10 cellular contexts compared by ENCODE assay signal in the genomic region with DNA sequence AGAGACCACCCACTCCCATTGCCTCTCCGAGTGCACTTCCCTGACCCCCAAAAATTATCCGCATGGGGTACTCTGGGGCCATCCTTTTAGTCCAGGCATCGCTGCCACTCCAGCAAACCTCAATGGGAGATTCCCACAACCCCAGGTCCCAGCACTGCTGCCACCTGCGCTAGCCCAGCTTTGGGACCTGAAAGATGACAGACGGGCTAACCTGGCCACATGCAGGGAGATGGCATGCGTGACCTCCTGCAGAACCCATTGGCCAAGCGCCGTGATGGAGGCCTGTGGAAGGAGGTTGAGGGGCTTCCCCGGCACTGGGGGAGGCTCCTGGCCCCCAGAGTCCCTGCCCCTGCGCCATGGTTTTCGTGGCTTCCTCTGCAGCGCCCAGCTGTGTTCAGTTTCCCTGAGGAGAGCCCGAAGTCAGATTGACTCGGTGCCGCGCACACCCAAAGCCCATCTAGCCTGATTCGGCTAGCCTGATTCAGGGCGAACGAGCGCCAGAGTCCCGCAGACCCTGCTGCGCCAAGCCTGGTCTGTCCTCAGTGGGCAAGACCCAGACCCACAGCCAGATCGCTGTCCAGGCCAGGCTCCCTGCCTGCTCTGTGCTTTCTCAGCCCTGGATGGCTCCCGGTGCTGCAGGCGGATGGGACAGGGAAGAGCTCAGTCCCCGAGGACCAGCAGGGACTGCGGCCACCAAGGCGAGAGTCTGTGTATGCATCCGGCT. TPM values are rescaled to one million over a fixed set of nuclear protein-coding genes. Genes with fewer than 3 reads are reported as not detected.
DNase-seq lines count a peak whose midpoint lies in the region; ATAC-seq and TF ChIP-seq lines count a peak whose summit lies in the region.
"Had no signal": no experiment of that assay in that cellular context is flagged by ENCODE, and none has a peak within 500 bp of the region (broad histone marks: within the 10 kb centered on the region; RNA-seq: fewer than 3 reads in every experiment).

No MANE protein-coding gene starts in this region.

- H3K4me3 ChIP-seq in IMR-90 (ENCODE audit: insufficient read depth, low read depth, low read length) (no peak overlapping the region), mammary epithelial cell (replicated peaks in 1 of 3; ENCODE audit: insufficient read depth in 1 of 3, low read depth in 2 of 3, low read length in 3 of 3) (no peak overlapping the region), neuron (ENCODE audit: low read length) (peak overlapping the region; percentile 53)

- ATAC-seq in IMR-90 (ENCODE audit: low read depth) = no peak

- no peak overlapping the region; the same call in 1 of the 2 replicates for H3K4me2 ChIP-seq in IMR-90 (ENCODE audit: low read depth, low read length)
- H3K4me2 ChIP-seq in mammary epithelial cell (ENCODE audit: insufficient read depth, low read depth, low read length) = peak overlapping the region; percentile 9

- peaks cover 17% of the 10 kb centered on the region for H3K9me1 ChIP-seq in IMR-90 (ENCODE audit: insufficient read depth, low read length)

- POLR2A ChIA-PET in IMR-90 (lab: Charles Lee; ENCODE audit: unreplicated experiment) = no interaction called here

- 2% methylated on average over 20 of the region's 29 CpGs; no CpG with 5 or more reads in 1 of the 2 experiments for WGBS in IMR-90 (ENCODE audit: extremely low coverage in 2 of 2, insufficient read length in 1 of 2), 2 experiments
- WGBS in mammary epithelial cell (ENCODE audit: low coverage, missing lambda C conversion rate) = 24% methylated on average over 16 of the region's 29 CpGs

- H2BK20ac ChIP-seq in IMR-90 (ENCODE audit: low read depth, low read length) = no peak overlapping the region

- H2BK5ac ChIP-seq in IMR-90 (ENCODE audit: low read depth, low read length, poor library complexity, severe bottlenecking) = no peak overlapping the region

- no peak overlapping the region for H2BK15ac ChIP-seq in IMR-90 (ENCODE audit: low read depth, low read length)

- no peak overlapping the region for H2BK120ac ChIP-seq in IMR-90 (ENCODE audit: low read depth, low read length)

- dilution Hi-C loops in IMR-90 (cut with HindIII; ENCODE audit: low sequenced_read_pairs, unreplicated experiment) (no loop called here), mammary epithelial cell (cut with HindIII; ENCODE audit: low sequenced_read_pairs) (no loop called here)

- H3K23ac ChIP-seq in IMR-90 (ENCODE audit: low read depth, low read length) = no peak overlapping the region

- no peak for TF ChIP-seq RAD21 in IMR-90 (IDR thresholded peaks at IDR 0.05; ENCODE audit: low read length)

- H3K14ac ChIP-seq in IMR-90 (replicated peaks; ENCODE audit: low read depth, low read length) = no peak overlapping the region

- BruUV-seq in IMR-90 (replicated peaks; lab: Mats Ljungman, UMichigan) (no TSS peak), mammary epithelial cell (replicated peaks; lab: Mats Ljungman, UMichigan) (no TSS peak)

- H3K9me3 ChIP-seq in IMR-90 (ENCODE audit: control insufficient read depth, insufficient read depth, low read length) (no peaks in the 10 kb centered on the region), mammary epithelial cell (replicated peaks; ENCODE audit: insufficient read depth, low read length) (no peaks in the 10 kb centered on the region), neuron (ENCODE audit: low read length) (peaks cover 4% of the 10 kb centered on the region)

- no peaks in the 10 kb centered on the region for H3K36me3 ChIP-seq in IMR-90 (ENCODE audit: control insufficient read depth, insufficient read depth, low read length)
- no peaks in the 10 kb centered on the region for H3K36me3 ChIP-seq in mammary epithelial cell (ENCODE audit: insufficient read depth, low read length)
- H3K36me3 ChIP-seq in neuron (ENCODE audit: insufficient read depth, low read length) = no peaks in the 10 kb centered on the region

- H4K20me1 ChIP-seq in IMR-90 (ENCODE audit: insufficient read depth, low read length) (peaks cover 32% of the 10 kb centered on the region), mammary epithelial cell (ENCODE audit: insufficient read depth, low read length) (no peaks in the 10 kb centered on the region)

- TF ChIP-seq CTCF in IMR-90 (conservative IDR thresholded peaks at IDR 0.05; ENCODE audit: low read depth, low read length) (no peak), mammary epithelial cell (conservative IDR thresholded peaks at IDR 0.05 in 1 of 2, IDR thresholded peaks at IDR 0.05 in 1 of 2; ENCODE audit: extremely low read depth in 1 of 2, insufficient read depth in 1 of 2, low read depth in 1 of 2, low read length in 2 of 2) (no peak)

- no peak overlapping the region for H4K91ac ChIP-seq in IMR-90 (ENCODE audit: insufficient read depth, low read depth, low read length)

- H2AK9ac ChIP-seq in IMR-90 (replicated peaks; ENCODE audit: low read depth, low read length, poor library complexity) = peak overlapping the region; percentile 82

- in situ Hi-C loops in IMR-90 (cut with MboI; ENCODE audit: low sequenced_read_pairs) = no loop called here
- in situ Hi-C loops in mammary epithelial cell (cut with MboI; ENCODE audit: low sequenced_read_pairs in 2 of 2) = no loop called here

- H2AK5ac ChIP-seq in IMR-90 (ENCODE audit: low read depth, low read length) = no peak overlapping the region; the same call in 1 of the 2 replicates

- H3K4me1 ChIP-seq in IMR-90 (ENCODE audit: control insufficient read depth, insufficient read depth, low read length) (peaks cover 2% of the 10 kb centered on the region), mammary epithelial cell (ENCODE audit: insufficient read depth, low read length) (peaks cover 25% of the 10 kb centered on the region), neuron (ENCODE audit: insufficient read depth, low read length) (peaks cover 29% of the 10 kb centered on the region)

- no peak overlapping the region for H3K18ac ChIP-seq in IMR-90 (ENCODE audit: low read depth, low read length)

- no peak overlapping the region for H3K27ac ChIP-seq in IMR-90 (ENCODE audit: insufficient read depth, low read length)
- no peak overlapping the region for H3K27ac ChIP-seq in mammary epithelial cell (ENCODE audit: insufficient read depth, low read depth, low read length)
- H3K27ac ChIP-seq: KMS-11 had no signal

- H3K4ac ChIP-seq in IMR-90 (ENCODE audit: low read depth, low read length) = no peak overlapping the region

- intact Hi-C loops in IMR-90 (cut with micrococcal nuclease) (no loop called here), mammary epithelial cell (cut with micrococcal nuclease) (no loop called here)

- H4K8ac ChIP-seq in IMR-90 (ENCODE audit: low read depth in 2 of 2, low read length in 2 of 2) = no peak overlapping the region

- H3K56ac ChIP-seq in IMR-90 (ENCODE audit: extremely low read depth, insufficient read depth, low read length) = no peak overlapping the region

- CTCF ChIA-PET in IMR-90 (lab: Yijun Ruan, JAX) = interaction anchor here (0.6 kb wide), 2 partner anchors 171 to 344 kb away, joined by 3 read pairs; no protein-coding TSS in a partner anchor
- CTCF ChIA-PET in mammary epithelial cell (lab: Charles Lee; ENCODE audit: low non-redundant PET) = no interaction called here

- TF ChIP-seq POLR2A in IMR-90 (IDR thresholded peaks at IDR 0.05; ENCODE audit: low read depth, low read length) = no peak

- H3K79me2 ChIP-seq in mammary epithelial cell (ENCODE audit: insufficient read depth, low read length) = no peaks in the 10 kb centered on the region

- H4K5ac ChIP-seq in IMR-90 (ENCODE audit: low read depth, low read length) = no peak overlapping the region

- H2AFZ ChIP-seq in IMR-90 (replicated peaks; ENCODE audit: low read length, poor library complexity) (peak overlapping the region; percentile 66), mammary epithelial cell (ENCODE audit: low read depth, low read length) (no peak overlapping the region), neuron (ENCODE audit: low read depth, low read length) (no peak overlapping the region)

- H3K27me3 ChIP-seq in IMR-90 (ENCODE audit: control insufficient read depth, insufficient read depth, low read length) (peaks cover 57% of the 10 kb centered on the region), mammary epithelial cell (ENCODE audit: insufficient read depth, low read length) (peaks cover 5% of the 10 kb centered on the region), neuron (ENCODE audit: insufficient read depth, low read length) (peaks cover 8% of the 10 kb centered on the region)

- no peak overlapping the region for H3K9ac ChIP-seq in IMR-90 (ENCODE audit: low read depth, low read length)
- H3K9ac ChIP-seq in mammary epithelial cell (ENCODE audit: insufficient read depth, low read length) = no peak overlapping the region

- H3K79me1 ChIP-seq in IMR-90 (ENCODE audit: low read depth in 1 of 2, low read length in 2 of 2) = no peaks in the 10 kb centered on the region

- peak; percentile 41 for DNase-seq in NCI-H510A treated with DMSO at 0.1 percent for 48 hours (lab: John Stamatoyannopoulos, UW)
- no peak for DNase-seq in NCI-H510A (lab: John Stamatoyannopoulos, UW)
- peak; percentile 22 for DNase-seq in IMR-90
- no peak for DNase-seq in mammary epithelial cell
- no peak for DNase-seq in pons (ENCODE audit: low spot score)
- no peak for DNase-seq in germinal center (ENCODE audit: low spot score)
- DNase-seq in T1000 (lab: John Stamatoyannopoulos, UW) = no peak

TF ChIP-seq in IMR-90, 13 proteins besides CTCF, POLR2A, EP300 and RAD21:
- TF ChIP-seq NFE2L2 (IDR thresholded peaks at IDR 0.05; ENCODE audit: low read depth, low read length) = no peak
- TF ChIP-seq, protein P1, sequence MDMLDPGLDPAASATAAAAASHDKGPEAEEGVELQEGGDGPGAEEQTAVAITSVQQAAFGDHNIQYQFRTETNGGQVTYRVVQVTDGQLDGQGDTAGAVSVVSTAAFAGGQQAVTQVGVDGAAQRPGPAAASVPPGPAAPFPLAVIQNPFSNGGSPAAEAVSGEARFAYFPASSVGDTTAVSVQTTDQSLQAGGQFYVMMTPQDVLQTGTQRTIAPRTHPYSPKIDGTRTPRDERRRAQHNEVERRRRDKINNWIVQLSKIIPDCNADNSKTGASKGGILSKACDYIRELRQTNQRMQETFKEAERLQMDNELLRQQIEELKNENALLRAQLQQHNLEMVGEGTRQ (IDR thresholded peaks at IDR 0.05; ENCODE audit: low read depth, low read length) = no peak
- TF ChIP-seq CHD1 (IDR thresholded peaks at IDR 0.05; ENCODE audit: low read depth, low read length) = no peak
- no peak for TF ChIP-seq RFX5 (IDR thresholded peaks at IDR 0.05; ENCODE audit: low read depth, low read length)
- no peak for TF ChIP-seq MAZ (IDR thresholded peaks at IDR 0.05; ENCODE audit: borderline replicate concordance, low read depth, low read length)
- no peak for TF ChIP-seq MXI1 (IDR thresholded peaks at IDR 0.05; ENCODE audit: borderline replicate concordance, low read depth, low read length)
- TF ChIP-seq BHLHE40 (IDR thresholded peaks at IDR 0.05; ENCODE audit: low read depth, low read length) = no peak
- no peak for TF ChIP-seq FOS (IDR thresholded peaks at IDR 0.05; ENCODE audit: low read depth, low read length)

RNA-seq across cellular contexts. Expression of a gene that starts 0.8 kb away (rescaled TPM):
- total RNA-seq in IMR-90 (2012; rRNA removed) = under 0.01 TPM in 2 replicates
- 0.15 and 0.16 TPM in 2 replicates for polyA plus RNA-seq in IMR-90 (2012; rRNA removed)
- 0.21 and 0.23 TPM in 2 replicates for polyA plus RNA-seq in IMR-90 (2012; cell fraction: cytosol; rRNA removed)
- 0.10 and 0.15 TPM in 2 replicates for polyA plus RNA-seq in IMR-90 (2012; cell fraction: nucleus; rRNA removed; ENCODE audit: low replicate concordance)
- under 1 TPM; 0.31 to 0.50 TPM for total RNA-seq in mammary epithelial cell
- polyA plus RNA-seq in mammary epithelial cell = 0.15 TPM
- 0.21 TPM for polyA minus RNA-seq in mammary epithelial cell
- total RNA-seq: dermis microvascular lymphatic vessel endothelial cell had no signal

Comparison
In these comparisons a context has a peak if more than half of its experiments do, and no peak if none do; other contexts are left out.
1. DNase-seq: peak in NCI-H510A treated with DMSO at 0.1 percent for 48 hours (single experiment) and IMR-90 (single experiment); none in NCI-H510A (single experiment), mammary epithelial cell (single experiment), pons (single experiment), germinal center (single experiment) and T1000 (single experiment).